In genomic region chr14:73719361-73719760, GRCh38 we compare ENCODE assay signal across 17 cellular contexts. TPM values are rescaled to one million over a fixed set of nuclear protein-coding genes. Genes with fewer than 3 reads are reported as not detected.
DNase-seq lines count a peak whose midpoint lies in the region; ATAC-seq and TF ChIP-seq lines count a peak whose summit lies in the region.
"Had no signal": no experiment of that assay in that cellular context is flagged by ENCODE, and none has a peak within 500 bp of the region (broad histone marks: within the 10 kb centered on the region; RNA-seq: fewer than 3 reads in every experiment).

No MANE protein-coding gene starts in this region.

- H3K9me3 ChIP-seq in iPS-15b (ENCODE audit: control insufficient read depth, insufficient read depth, low read length): no peaks in the 10 kb centered on the region
- no peaks in the 10 kb centered on the region for H3K9me3 ChIP-seq in sigmoid colon
- H3K9me3 ChIP-seq: BLaER1, left lung had no signal

- H3K36me3 ChIP-seq in iPS-15b (ENCODE audit: control insufficient read depth, insufficient read depth, low read length) (peaks cover 4% of the 10 kb centered on the region), sigmoid colon (peaks cover 11 to 64% (median 34%) of the 10 kb centered on the region in 4 donors)

- H3K27me3 Mint-ChIP-seq in HFFc6 (ENCODE audit: insufficient read depth): no peaks in the 10 kb centered on the region; the same call in none of the 2 replicates

- H3K27ac Mint-ChIP-seq in HFFc6: peak overlapping the region; percentile 18; the same call in 1 of the 2 replicates

- H3K4me3 ChIP-seq in iPS-15b (ENCODE audit: low read depth, low read length) (peak overlapping the region; percentile 22), sigmoid colon (no peak overlapping the region)
- H3K4me3 ChIP-seq: BLaER1, left lung had no signal

- no peak overlapping the region for H3K4me3 Mint-ChIP-seq in HFFc6

- 90 to 93% methylated on average over 13 of the region's 13 CpGs for WGBS in sigmoid colon, 2 donors

- H3K9me3 Mint-ChIP-seq in HFFc6: no peaks in the 10 kb centered on the region

- H3K4me1 ChIP-seq in iPS-15b (ENCODE audit: control insufficient read depth, insufficient read depth, low read length) (peaks cover 30% of the 10 kb centered on the region), sigmoid colon (peaks cover 0 to 72% (median 55%) of the 10 kb centered on the region in 4 donors)

- CTCF ChIA-PET in RWPE1 (lab: Yijun Ruan, JAX): no interaction called here

- no peak for TF ChIP-seq POLR2A in sigmoid colon (IDR thresholded peaks at IDR 0.05)

- DNase-seq in HFFc6: no peak
- DNase-seq in RWPE1 (ENCODE audit: low spot score): no peak
- DNase-seq in sigmoid colon: no peak
- DNase-seq in AG08395 (ENCODE audit: low spot score): no peak
- DNase-seq in stimulated activated CD4-positive, alpha-beta T cell treated with anti-CD3 and anti-CD28 coated beads, Interleukin-2, amount 100 ng/mL, for 48 hours: no peak
- DNase-seq: activated CD8-positive, alpha-beta memory T cell treated with anti-CD3 and anti-CD28 coated beads, Interleukin-2, amount 50 U/mL, for 48 hours; DND-41; HCEC 1CT; Karpas-422; left lung; NCI-H187; NCI-H524; small intestine had no signal

- peaks cover 24% of the 10 kb centered on the region for H3K36me3 Mint-ChIP-seq in HFFc6 (ENCODE audit: low read depth)

- H3K27ac ChIP-seq in RWPE1 (peak overlapping the region; percentile 56), sigmoid colon (peak overlapping the region; percentile 90 to 99 (median 93))
- H3K27ac ChIP-seq: BLaER1, left lung had no signal

- ATAC-seq in HG02840 (IDR thresholded peaks at IDR 0.05; ENCODE audit: low FRiP score, unreplicated experiment): no peak
- ATAC-seq: activated CD4-positive, CD25-positive, alpha-beta regulatory T cell treated with anti-CD3 and anti-CD28 coated beads, Interleukin-2, amount 50 U/mL, for 24 hours; left lung had no signal

- no peak for TF ChIP-seq EP300 in sigmoid colon (IDR thresholded peaks at IDR 0.05)

- POLR2A ChIA-PET in RWPE1 (lab: Yijun Ruan, JAX; ENCODE audit: low non-redundant PET): no interaction called here

- peaks cover 33% of the 10 kb centered on the region for H3K4me1 Mint-ChIP-seq in HFFc6 (ENCODE audit: low read depth)

- TF ChIP-seq CTCF in HFFc6 (IDR thresholded peaks at IDR 0.05) (no peak), RWPE1 (conservative IDR thresholded peaks at IDR 0.05; ENCODE audit: low read depth) (no peak), sigmoid colon (IDR thresholded peaks at IDR 0.05) (no peak)

- no peak overlapping the region for H3K9ac ChIP-seq in iPS-15b (ENCODE audit: low read depth, low read length)
- H3K9ac ChIP-seq: BLaER1 had no signal

- H3K27me3 ChIP-seq in iPS-15b (ENCODE audit: control insufficient read depth, insufficient read depth, low read length) (no peaks in the 10 kb centered on the region), sigmoid colon (no peaks in the 10 kb centered on the region)
- H3K27me3 ChIP-seq: BLaER1, left lung had no signal

- intact Hi-C loops in sigmoid colon (cut with DNase I): no loop called here

RNA-seq across cellular contexts. Expression of gene PNMA1, which starts 5.2 kb away (rescaled TPM):
- total RNA-seq in HFFc6 (2021; fragmentation: NEBNext Ultra II Directional; extraction: Animal tissue kit (Norgen Biotek cat#: 25700)): 10 to 100 TPM; 51.1 to 60.9 (median 53.2) TPM
- 10 to 100 TPM; 33.5 to 63.1 (median 37.3) TPM for total RNA-seq in sigmoid colon
- 10 to 100 TPM; 11.4 to 20.4 (median 16.9) TPM for polyA plus RNA-seq in sigmoid colon
